Comparison of ENCODE assay signal across 11 cellular contexts in genomic region chr18:51251625-51252024, GRCh38. TPM values are rescaled to one million over a fixed set of nuclear protein-coding genes. Genes with fewer than 3 reads are reported as not detected.
A peak's percentile ranks its signal among the peaks of the same experiment; 100 is the strongest.
DNase-seq lines count a peak whose midpoint lies in the region; ATAC-seq, FAIRE-seq and TF ChIP-seq lines count a peak whose summit lies in the region.
"Had no signal": no experiment of that assay in that cellular context is flagged by ENCODE, and none has a peak within 500 bp of the region (broad histone marks: within the 10 kb centered on the region; RNA-seq: fewer than 3 reads in every experiment).

No MANE protein-coding gene starts in this region.

- CTCF ChIA-PET in A673 (lab: Charles Lee): interaction anchor here (0.7 kb wide), 1 partner anchor 411 kb away, joined by 3 read pairs; no protein-coding TSS in a partner anchor

- POLR2A ChIA-PET in A673 (lab: Charles Lee; ENCODE audit: low non-redundant PET): no interaction called here

- ATAC-seq in GM19438 (IDR thresholded peaks at IDR 0.05; ENCODE audit: low read depth, unreplicated experiment) (peak; percentile 97), HG02943 (IDR thresholded peaks at IDR 0.05; ENCODE audit: low read depth, unreplicated experiment) (peak; percentile 99)
- ATAC-seq: PC-3, right cardiac atrium had no signal

- no peak overlapping the region for H3K27ac ChIP-seq in kidney (ENCODE audit: low read depth in 2 of 2, low read length in 2 of 2)
- H3K27ac ChIP-seq in A673 (ENCODE audit: low read depth, low read length, poor library complexity, severe bottlenecking): no peak overlapping the region
- H3K27ac ChIP-seq: esophagus muscularis mucosa had no signal

- no peak overlapping the region for H3K9ac ChIP-seq in kidney (ENCODE audit: low read length in 2 of 2)

- FAIRE-seq in kidney (lab: Jason Lieb, UNC): no peak

- DNase-seq in GM12865 (ENCODE audit: low read depth) (peak; percentile 71), NAMALWA (ENCODE audit: low spot score) (peak; percentile 83), kidney (no peak), A673 (ENCODE audit: low spot score) (no peak)
- DNase-seq in activated CD4-positive, CD25-positive, alpha-beta regulatory T cell (lab: John Stamatoyannopoulos, UW): no peak
- DNase-seq in activated T-cell treated with anti-CD3 and anti-CD28 coated beads, Interleukin-2, amount 50 U/mL, for 1 hour: no peak
- DNase-seq: PC-3, right cardiac atrium had no signal

- H3K9me3 ChIP-seq in kidney (ENCODE audit: control insufficient read depth in 1 of 2, low read length in 2 of 2) (no peaks in the 10 kb centered on the region), A673 (ENCODE audit: low read depth, low read length, poor library complexity, severe bottlenecking) (no peaks in the 10 kb centered on the region)
- H3K9me3 ChIP-seq: esophagus muscularis mucosa had no signal

- BruUV-seq in A673 (replicated peaks; lab: Mats Ljungman, UMichigan): no TSS peak

- no peaks in the 10 kb centered on the region for H3K27me3 ChIP-seq in A673 (replicated peaks; ENCODE audit: insufficient read depth, low read depth, low read length, poor library complexity)

- no peaks in the 10 kb centered on the region for H3K36me3 ChIP-seq in kidney (ENCODE audit: control insufficient read depth in 1 of 2, insufficient read depth in 2 of 2, low read length in 2 of 2)
- no peaks in the 10 kb centered on the region for H3K36me3 ChIP-seq in A673 (ENCODE audit: insufficient read depth, low read length, poor library complexity, severe bottlenecking)
- H3K36me3 ChIP-seq: esophagus muscularis mucosa had no signal

- H3K4me3 ChIP-seq in GM12865 (ENCODE audit: low read depth, low read length): no peak overlapping the region
- no peak overlapping the region for H3K4me3 ChIP-seq in kidney (ENCODE audit: low read length in 2 of 2)
- no peak overlapping the region for H3K4me3 ChIP-seq in A673 (ENCODE audit: low read depth, low read length, poor library complexity, severe bottlenecking)
- H3K4me3 ChIP-seq: esophagus muscularis mucosa had no signal

- TF ChIP-seq CTCF in GM12865 (IDR thresholded peaks at IDR 0.05; ENCODE audit: insufficient read depth, low read depth, low read length, missing control alignments) (no peak), kidney (IDR thresholded peaks at IDR 0.05; ENCODE audit: borderline replicate concordance, extremely low read depth, insufficient read depth) (no peak), A673 (conservative IDR thresholded peaks at IDR 0.05; ENCODE audit: low read depth, low read length) (no peak)

- intact Hi-C loops in kidney (cut with DNase I) (no loop called here), A673 (cut with micrococcal nuclease; ENCODE audit: unreplicated experiment) (no loop called here)

- H3K4me1 ChIP-seq in kidney (ENCODE audit: control insufficient read depth in 1 of 2, insufficient read depth in 1 of 2, low read depth in 1 of 2, low read length in 2 of 2): no peaks in the 10 kb centered on the region
- H3K4me1 ChIP-seq in A673 (ENCODE audit: insufficient read depth, low read length, poor library complexity, severe bottlenecking): no peaks in the 10 kb centered on the region
- H3K4me1 ChIP-seq: esophagus muscularis mucosa had no signal

RNA-seq across cellular contexts. Expression of gene MEX3C, which starts 54.1 kb away (rescaled TPM):
- total RNA-seq in kidney (36.6 TPM), A673 (2021) (55.9 and 60.2 TPM in 2 replicates)
- 9.5 TPM for polyA plus RNA-seq in kidney (ENCODE audit: insufficient read depth, low read depth, low replicate concordance)

Comparison
In these comparisons a context has a peak if more than half of its experiments do, and no peak if none do; other contexts are left out.
1. DNase-seq: peak in GM12865 (single experiment) and NAMALWA (single experiment); none in activated CD4-positive, CD25-positive, alpha-beta regulatory T cell (0 of 4), activated T-cell treated with anti-CD3 and anti-CD28 coated beads, Interleukin-2, amount 50 U/mL, for 1 hour (single experiment), kidney (single experiment) and A673 (single experiment).